In the genomic region with DNA sequence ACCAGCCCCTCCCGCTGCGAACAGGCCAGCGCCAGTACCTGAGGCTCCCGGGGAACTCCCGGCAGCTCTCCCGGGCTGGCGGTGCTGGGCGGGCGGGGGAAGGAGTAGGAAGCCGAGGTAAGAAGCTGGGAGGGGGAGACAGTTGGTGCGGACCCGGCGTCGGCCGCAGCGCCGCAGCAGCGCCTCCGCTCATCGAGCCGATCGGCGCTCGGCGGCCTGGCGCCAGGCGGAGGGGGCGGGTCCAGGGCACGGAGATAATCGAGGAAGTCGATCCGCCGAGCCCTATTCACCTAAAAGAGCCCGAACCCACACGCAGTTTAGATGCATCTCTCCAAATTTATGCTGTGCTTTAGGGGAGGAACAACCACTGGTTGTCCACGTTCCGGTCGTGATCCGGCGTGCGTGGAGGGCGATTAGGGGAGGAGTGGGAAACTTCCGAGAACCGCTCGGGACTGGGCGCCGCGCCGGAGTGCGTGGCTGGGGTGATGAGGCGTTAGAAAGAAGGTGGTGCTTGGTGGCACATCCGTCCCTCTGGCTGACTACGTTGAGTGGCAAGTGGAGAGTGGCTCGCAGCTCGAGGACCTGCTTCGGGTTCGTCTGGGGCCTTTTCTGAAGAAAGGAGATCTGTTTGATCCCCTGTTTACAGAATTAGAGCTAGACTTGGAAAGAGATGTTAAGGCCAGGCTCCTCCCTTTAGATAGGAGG, we compare ENCODE assay signal across 8 cellular contexts. TPM values are rescaled to one million over a fixed set of nuclear protein-coding genes. Genes with fewer than 3 reads are reported as not detected.
DNase-seq lines count a peak whose midpoint lies in the region; ATAC-seq, FAIRE-seq and TF ChIP-seq lines count a peak whose summit lies in the region.

A gene with protein sequence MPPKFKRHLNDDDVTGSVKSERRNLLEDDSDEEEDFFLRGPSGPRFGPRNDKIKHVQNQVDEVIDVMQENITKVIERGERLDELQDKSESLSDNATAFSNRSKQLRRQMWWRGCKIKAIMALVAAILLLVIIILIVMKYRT (minus strand): TSS at position 194 of the 705 bp plus-strand sequence. CDS start 3,651 bp downstream, outside the sequence.

- DNase-seq in GM18507 (ENCODE audit: extremely low spot score, insufficient read length, low read depth) (peak; percentile 73), NCI-H187 (lab: John Stamatoyannopoulos, UW) (peak; percentile 94 to 99), ascending aorta (ENCODE audit: low spot score in 2 of 2) (peak; percentile 51 to 94), right cardiac atrium (peak; percentile 88 to 95 (median 95)), putamen (ENCODE audit: low spot score) (peak; percentile 86), urothelium cell line (ENCODE audit: low spot score) (peak; percentile 88)
- DNase-seq in T-helper 2 cell treated with Interferon-gamma antibody and Interleukin-4, amounts not matched to agents 5 μg/mL and 100 μg/mL, for 36 hours (ENCODE audit: low spot score) = peak; percentile 86

- WGBS in right cardiac atrium = under 1% methylated on average over 57 of the region's 57 CpGs

- peak within 1 kb of the TSS; percentile 100 for H3K27ac Mint-ChIP-seq in T-helper 2 cell treated with Interferon-gamma antibody and Interleukin-4, amounts not matched to agents 5 μg/mL and 100 μg/mL, for 36 hours

- H3K36me3 ChIP-seq in ascending aorta = peaks cover 0 to 11% of the 10 kb centered on the region in 2 donors

- H3K27me3 ChIP-seq in ascending aorta (no peaks in the 10 kb centered on the region), right cardiac atrium (ENCODE audit: control insufficient read depth, insufficient read depth) (no peaks in the 10 kb centered on the region)

- H3K27ac ChIP-seq in ascending aorta (peak within 1 kb of the TSS; percentile 95 to 97), right cardiac atrium (ENCODE audit: low read length) (peak within 1 kb of the TSS; percentile 92)

- peak within 1 kb of the TSS; percentile 100 for H3K4me3 Mint-ChIP-seq in T-helper 2 cell treated with Interferon-gamma antibody and Interleukin-4, amounts not matched to agents 5 μg/mL and 100 μg/mL, for 36 hours

- no peaks in the 10 kb centered on the region for H3K27me3 Mint-ChIP-seq in T-helper 2 cell treated with Interferon-gamma antibody and Interleukin-4, amounts not matched to agents 5 μg/mL and 100 μg/mL, for 36 hours (ENCODE audit: low read depth)

- no peak for TF ChIP-seq CTCF in ascending aorta (IDR thresholded peaks at IDR 0.05)

- peak within 1 kb of the TSS; percentile 90 to 96 for H3K4me3 ChIP-seq in ascending aorta
- H3K4me3 ChIP-seq in right cardiac atrium (ENCODE audit: low read length) = peak within 1 kb of the TSS; percentile 90

- peaks cover 11% of the 10 kb centered on the region for H3K36me3 Mint-ChIP-seq in T-helper 2 cell treated with Interferon-gamma antibody and Interleukin-4, amounts not matched to agents 5 μg/mL and 100 μg/mL, for 36 hours (ENCODE audit: low read depth)

- FAIRE-seq in GM18507 (lab: Jason Lieb, UNC) (peak; percentile 82), urothelium cell line (lab: Jason Lieb, UNC) (peak; percentile 52)

- peaks cover 51% of the 10 kb centered on the region for H3K4me1 Mint-ChIP-seq in T-helper 2 cell treated with Interferon-gamma antibody and Interleukin-4, amounts not matched to agents 5 μg/mL and 100 μg/mL, for 36 hours (ENCODE audit: low read depth)

- peak; percentile 90 for ATAC-seq in HG02885 (IDR thresholded peaks at IDR 0.05; ENCODE audit: poor library complexity, unreplicated experiment)
- peak; percentile 94 to 95 for ATAC-seq in right cardiac atrium

- intact Hi-C loops in ascending aorta (cut with DNase I) (loop anchor here (1.0 to 5.0 kb wide), 3 partner anchors 39 to 791 kb away; a partner anchor contains a TSS), right cardiac atrium (cut with DNase I) (loop anchor here in 1 of 4 donors (5.0 kb wide), 1 partner anchor 40 kb away; a partner anchor contains a TSS)

- H3K9me3 ChIP-seq in ascending aorta (no peaks in the 10 kb centered on the region), right cardiac atrium (ENCODE audit: control insufficient read depth, low read length) (no peaks in the 10 kb centered on the region)

- H3K4me1 ChIP-seq in ascending aorta (peaks cover 9 to 41% of the 10 kb centered on the region in 2 donors), right cardiac atrium (ENCODE audit: control insufficient read depth, insufficient read depth, low read length) (no peaks in the 10 kb centered on the region)

- no peaks in the 10 kb centered on the region for H3K9me3 Mint-ChIP-seq in T-helper 2 cell treated with Interferon-gamma antibody and Interleukin-4, amounts not matched to agents 5 μg/mL and 100 μg/mL, for 36 hours

RNA-seq across cellular contexts. Expression of the gene that starts here (rescaled TPM):
- total RNA-seq in ascending aorta (3.6 TPM), right cardiac atrium (10 to 100 TPM in 1 of 4 donors, 1 to 10 TPM in 3; 9.3 to 11.1 (median 9.7) TPM)
- 5.9 TPM for polyA plus RNA-seq in right cardiac atrium

Comparison
In these comparisons a context has a peak if more than half of its experiments do, and no peak if none do; other contexts are left out.
1. Peak in every context shown above with its lines: DNase-seq, ATAC-seq, H3K4me3 ChIP-seq and H3K27ac ChIP-seq.